In the genomic region with DNA sequence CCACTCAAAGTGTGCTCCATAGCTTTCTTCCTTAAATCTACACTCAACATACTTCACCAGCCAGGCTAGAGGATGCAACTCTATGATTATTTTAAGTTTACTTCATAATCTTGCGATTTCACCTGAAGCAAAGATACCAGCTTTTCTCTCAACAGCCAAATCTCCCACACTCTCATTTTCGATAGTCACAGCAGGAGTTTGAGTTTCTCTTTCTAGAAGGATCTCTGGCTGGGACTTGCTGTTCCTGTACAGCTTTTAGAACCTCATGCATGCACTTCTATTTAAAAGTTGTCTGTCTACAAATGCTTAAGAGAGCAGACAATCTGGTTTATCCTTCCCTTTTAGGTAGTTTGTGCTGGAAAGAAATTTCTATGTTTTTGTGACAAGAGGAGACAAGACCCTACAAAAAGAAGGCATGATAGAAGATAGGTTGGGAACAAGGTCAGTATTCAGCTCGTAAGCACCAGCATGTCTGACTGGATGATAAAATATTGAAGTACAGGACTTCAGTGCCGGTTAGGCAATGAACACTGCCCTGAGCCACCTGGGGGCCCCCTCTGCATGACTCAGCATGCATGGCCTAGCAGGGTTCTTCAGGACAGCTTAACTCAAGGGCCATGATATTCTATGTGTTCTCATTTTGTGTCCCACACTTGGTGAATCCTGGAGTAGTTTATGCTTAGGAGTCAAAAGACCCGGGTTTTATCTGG, we compare ENCODE assay signal across 8 cellular contexts.
DNase-seq lines count a peak whose midpoint lies in the region; ATAC-seq, FAIRE-seq and TF ChIP-seq lines count a peak whose summit lies in the region.

No MANE protein-coding gene starts in this region.

- no peaks in the 10 kb centered on the region for H3K27me3 Mint-ChIP-seq in activated T-helper 2 cell treated with anti-CD3 and anti-CD28 coated beads, Interferon-gamma antibody, Interleukin-2, Interleukin-4, amounts not matched to agents 10 μg/mL and 5 μg/mL and 100 μg/mL, durations not matched to agents 14 hours and 24 hours and 36 hours (ENCODE audit: low read depth)

- intact Hi-C loops in kidney (cut with DNase I) (no loop called here), sciatic nerve (cut with DNase I) (no loop called here)
- intact Hi-C loops in activated T-helper 2 cell treated with anti-CD3 and anti-CD28 coated beads, Interferon-gamma antibody, Interleukin-2, Interleukin-4, amounts not matched to agents 10 μg/mL and 5 μg/mL and 100 μg/mL, durations not matched to agents 14 hours and 24 hours and 36 hours (cut with micrococcal nuclease): loop anchor here (10.0 kb wide), 2 partner anchors 79 to 231 kb away; no protein-coding TSS in a partner anchor

- H3K27ac Mint-ChIP-seq in activated T-helper 2 cell treated with anti-CD3 and anti-CD28 coated beads, Interferon-gamma antibody, Interleukin-2, Interleukin-4, amounts not matched to agents 10 μg/mL and 5 μg/mL and 100 μg/mL, durations not matched to agents 14 hours and 24 hours and 36 hours: no peak overlapping the region

- peaks cover 8% of the 10 kb centered on the region for H3K9me3 Mint-ChIP-seq in activated T-helper 2 cell treated with anti-CD3 and anti-CD28 coated beads, Interferon-gamma antibody, Interleukin-2, Interleukin-4, amounts not matched to agents 10 μg/mL and 5 μg/mL and 100 μg/mL, durations not matched to agents 14 hours and 24 hours and 36 hours

- no peak overlapping the region for H3K27ac ChIP-seq in kidney (ENCODE audit: low read depth in 2 of 2, low read length in 2 of 2)

- FAIRE-seq in kidney (lab: Jason Lieb, UNC): no peak

- ATAC-seq in esophagus mucosa (peak; percentile 45), sciatic nerve (no peak)

- no peaks in the 10 kb centered on the region for H3K9me3 ChIP-seq in kidney (ENCODE audit: control insufficient read depth in 1 of 2, low read length in 2 of 2)

- no peaks in the 10 kb centered on the region for H3K4me1 ChIP-seq in kidney (ENCODE audit: control insufficient read depth in 1 of 2, insufficient read depth in 1 of 2, low read depth in 1 of 2, low read length in 2 of 2)

- H3K36me3 Mint-ChIP-seq in activated T-helper 2 cell treated with anti-CD3 and anti-CD28 coated beads, Interferon-gamma antibody, Interleukin-2, Interleukin-4, amounts not matched to agents 10 μg/mL and 5 μg/mL and 100 μg/mL, durations not matched to agents 14 hours and 24 hours and 36 hours (ENCODE audit: low read depth): peaks cover 10% of the 10 kb centered on the region

- TF ChIP-seq CTCF in kidney (IDR thresholded peaks at IDR 0.05; ENCODE audit: borderline replicate concordance, extremely low read depth, insufficient read depth): no peak

- DNase-seq in NCI-H82 (lab: John Stamatoyannopoulos, UW) (peak; percentile 50), NCI-H82 treated with DMSO at 0.1 percent for 48 hours (lab: John Stamatoyannopoulos, UW; ENCODE audit: unreplicated experiment) (no peak), H4 (ENCODE audit: low spot score) (peak; percentile 36), NCI-H510A (lab: John Stamatoyannopoulos, UW) (peak; percentile 16), kidney (no peak), sciatic nerve (ENCODE audit: low spot score) (no peak)
- no peak for DNase-seq in activated T-helper 2 cell treated with anti-CD3 and anti-CD28 coated beads, Interferon-gamma antibody, Interleukin-2, Interleukin-4, amounts not matched to agents 10 μg/mL and 5 μg/mL and 100 μg/mL, durations not matched to agents 14 hours and 24 hours and 36 hours (ENCODE audit: low spot score)

- no peak overlapping the region for H3K9ac ChIP-seq in kidney (ENCODE audit: low read length in 2 of 2)

- H3K4me3 ChIP-seq in kidney (ENCODE audit: low read length in 2 of 2): no peak overlapping the region

- H3K36me3 ChIP-seq in kidney (ENCODE audit: control insufficient read depth in 1 of 2, insufficient read depth in 2 of 2, low read length in 2 of 2): no peaks in the 10 kb centered on the region

- peaks cover 48% of the 10 kb centered on the region for H3K4me1 Mint-ChIP-seq in activated T-helper 2 cell treated with anti-CD3 and anti-CD28 coated beads, Interferon-gamma antibody, Interleukin-2, Interleukin-4, amounts not matched to agents 10 μg/mL and 5 μg/mL and 100 μg/mL, durations not matched to agents 14 hours and 24 hours and 36 hours (ENCODE audit: low read depth)

- no peak overlapping the region for H3K4me3 Mint-ChIP-seq in activated T-helper 2 cell treated with anti-CD3 and anti-CD28 coated beads, Interferon-gamma antibody, Interleukin-2, Interleukin-4, amounts not matched to agents 10 μg/mL and 5 μg/mL and 100 μg/mL, durations not matched to agents 14 hours and 24 hours and 36 hours (ENCODE audit: low read depth)

Comparison
In these comparisons a context has a peak if more than half of its experiments do, and no peak if none do; other contexts are left out.
1. DNase-seq: peak in NCI-H82 (single experiment), H4 (single experiment) and NCI-H510A (single experiment); none in NCI-H82 treated with DMSO at 0.1 percent for 48 hours (single experiment), kidney (single experiment), sciatic nerve (single experiment) and activated T-helper 2 cell treated with anti-CD3 and anti-CD28 coated beads, Interferon-gamma antibody, Interleukin-2, Interleukin-4, amounts not matched to agents 10 μg/mL and 5 μg/mL and 100 μg/mL, durations not matched to agents 14 hours and 24 hours and 36 hours (single experiment).